Comparison of ENCODE assay signal across 8 cellular contexts in genomic region chr1:43368646-43369020, GRCh38. TPM values are rescaled to one million over a fixed set of nuclear protein-coding genes. Genes with fewer than 3 reads are reported as not detected.
A peak's percentile ranks its signal among the peaks of the same experiment; 100 is the strongest.
DNase-seq lines count a peak whose midpoint lies in the region; ATAC-seq and TF ChIP-seq lines count a peak whose summit lies in the region.

No MANE protein-coding gene starts in this region.

- H3K4me1 ChIP-seq in liver (ENCODE audit: control insufficient read depth in 4 of 4, insufficient read depth in 4 of 4, low read length in 3 of 4) (peaks cover 11 to 27% (median 19%) of the 10 kb centered on the region in 4 donors), transverse colon (peaks cover 12 to 37% (median 29%) of the 10 kb centered on the region in 4 donors)

- peak overlapping the region; percentile 60 to 84 for H3K9ac ChIP-seq in liver (ENCODE audit: low read depth in 1 of 2, low read length in 2 of 2)

- intact Hi-C loops in transverse colon (cut with DNase I; ENCODE audit: low total_unique reads): no loop called here

- TF ChIP-seq CTCF in liver (IDR thresholded peaks at IDR 0.05; ENCODE audit: low read depth, low read length, missing input control) (no peak), transverse colon (IDR thresholded peaks at IDR 0.05) (no peak)

- H3K4me1 Mint-ChIP-seq in activated T-cell treated with anti-CD3 and anti-CD28 coated beads, Interleukin-2, amount 50 U/mL, for 72 hours (ENCODE audit: low read depth): peaks cover 37% of the 10 kb centered on the region

- H3K27ac Mint-ChIP-seq in activated T-cell treated with anti-CD3 and anti-CD28 coated beads, Interleukin-2, amount 50 U/mL, for 72 hours: peak overlapping the region; percentile 83

- H3K27me3 ChIP-seq in liver (ENCODE audit: control insufficient read depth in 4 of 4, insufficient read depth in 4 of 4, low read length in 3 of 4) (no peaks in the 10 kb centered on the region), transverse colon (no peaks in the 10 kb centered on the region)

- H3K4me3 ChIP-seq in liver (ENCODE audit: low read depth in 1 of 3, low read length in 3 of 3) (peak overlapping the region; percentile 49 to 71 (median 71)), transverse colon (peak overlapping the region; percentile 56 to 75 (median 70))

- no peak for DNase-seq in activated T-cell treated with anti-CD3 and anti-CD28 coated beads, Interleukin-2, amount 50 U/mL, for 72 hours
- DNase-seq in activated T-cell treated with anti-CD3 and anti-CD28 coated beads for 4 hours (no peak), transverse colon (no peak), NCI-H345 (lab: John Stamatoyannopoulos, UW) (no peak)

- WGBS in adipose tissue, 3 donors: 21 to 26% (median 24%) methylated on average over 6 of the region's 6 CpGs
- 37% methylated on average over 6 of the region's 6 CpGs for WGBS in liver
- WGBS in transverse colon (ENCODE audit: low coverage in 1 of 2), 2 donors: 15% methylated on average over 6 of the region's 6 CpGs; no CpG with 5 or more reads in 1 of the 2 donors

- ATAC-seq in activated T-cell treated with anti-CD3 and anti-CD28 coated beads, Interleukin-2, amount 50 U/mL, for 72 hours (replicated peaks in 1 of 2): no peak
- ATAC-seq in GM18870 (IDR thresholded peaks at IDR 0.05; ENCODE audit: unreplicated experiment): no peak
- no peak for ATAC-seq in GM21786 (IDR thresholded peaks at IDR 0.05; ENCODE audit: unreplicated experiment)

- no peak for TF ChIP-seq RAD21 in liver (IDR thresholded peaks at IDR 0.05)

- peak overlapping the region; percentile 94 for H3K4me3 Mint-ChIP-seq in activated T-cell treated with anti-CD3 and anti-CD28 coated beads, Interleukin-2, amount 50 U/mL, for 72 hours

- TF ChIP-seq POLR2A in transverse colon (IDR thresholded peaks at IDR 0.05): no peak

- in situ Hi-C loops in transverse colon (cut with MboI; ENCODE audit: low pct_ligation_motif_present in 1 of 4, low pct_unique_long_range_greater_than_20kb in 1 of 4, low sequenced_read_pairs in 3 of 4): no loop called here

- no peaks in the 10 kb centered on the region for H3K27me3 Mint-ChIP-seq in activated T-cell treated with anti-CD3 and anti-CD28 coated beads, Interleukin-2, amount 50 U/mL, for 72 hours (ENCODE audit: low read depth)

- peaks cover 6 to 14% of the 10 kb centered on the region in 2 donors for H3K36me3 Mint-ChIP-seq in activated T-cell treated with anti-CD3 and anti-CD28 coated beads, Interleukin-2, amount 50 U/mL, for 72 hours (ENCODE audit: insufficient read depth in 2 of 2)

- no peak for TF ChIP-seq EP300 in transverse colon (IDR thresholded peaks at IDR 0.05; ENCODE audit: low read depth)

- H3K9me3 ChIP-seq in liver (ENCODE audit: control insufficient read depth in 4 of 4, low read length in 3 of 4) (no peaks in the 10 kb centered on the region), transverse colon (no peaks in the 10 kb centered on the region)

- H3K9me3 Mint-ChIP-seq in activated T-cell treated with anti-CD3 and anti-CD28 coated beads, Interleukin-2, amount 50 U/mL, for 72 hours: no peaks in the 10 kb centered on the region

- peak overlapping the region; percentile 58 for H3K27ac ChIP-seq in adipose tissue (ENCODE audit: low read depth, low read length)
- H3K27ac ChIP-seq in liver (ENCODE audit: low read depth in 1 of 2, low read length in 2 of 2): peak overlapping the region; percentile 72 to 89
- peak overlapping the region; percentile 93 to 96 (median 94) for H3K27ac ChIP-seq in transverse colon

- H3K36me3 ChIP-seq in liver (ENCODE audit: control insufficient read depth in 4 of 4, insufficient read depth in 3 of 4, low read depth in 1 of 4, low read length in 3 of 4) (peaks cover 2 to 14% (median 14%) of the 10 kb centered on the region in 4 donors), transverse colon (peaks cover 0 to 16% (median 3%) of the 10 kb centered on the region in 4 donors)

TF ChIP-seq in liver, 16 proteins besides CTCF, POLR2A, EP300 and RAD21 (continues in another document):
- TF ChIP-seq REST (IDR thresholded peaks at IDR 0.05): no peak
- no peak for TF ChIP-seq HNF4A (conservative IDR thresholded peaks at IDR 0.05)
- TF ChIP-seq SP1 (IDR thresholded peaks at IDR 0.05): no peak
- TF ChIP-seq FOXA1 (IDR thresholded peaks at IDR 0.05): no peak
- TF ChIP-seq HNF4G (IDR thresholded peaks at IDR 0.05): no peak
- no peak for TF ChIP-seq ATF3 (IDR thresholded peaks at IDR 0.05)
- no peak for TF ChIP-seq MAX (IDR thresholded peaks at IDR 0.05)
- no peak for TF ChIP-seq ZBTB33 (IDR thresholded peaks at IDR 0.05)
- no peak for TF ChIP-seq YY1 (IDR thresholded peaks at IDR 0.05)
- TF ChIP-seq TAF1 (conservative IDR thresholded peaks at IDR 0.05): no peak
- TF ChIP-seq NR2F2 (IDR thresholded peaks at IDR 0.05): no peak
- no peak for TF ChIP-seq FOXA2 (IDR thresholded peaks at IDR 0.05)
- TF ChIP-seq RXRA (IDR thresholded peaks at IDR 0.05): no peak

RNA-seq across cellular contexts. Expression of gene ELOVL1, which starts 0.8 kb away (rescaled TPM):
- total RNA-seq in activated T-cell treated with anti-CD3 and anti-CD28 coated beads, Interleukin-2, amount 50 U/mL, for 72 hours: 10 to 100 TPM; 58.4 to 75.7 TPM
- polyA plus RNA-seq in adipose tissue (100 to 1,000 TPM in 1 of 3 donors, 10 to 100 TPM in 2; 53.1 to 132 (median 61.7) TPM), liver (10 to 100 TPM; 25.2 to 45.4 TPM)
- total RNA-seq in liver (10 to 100 TPM; 12.8 to 50.3 TPM), transverse colon (100 to 1,000 TPM in 1 of 4 donors, 10 to 100 TPM in 3; 58.4 to 114 (median 99.5) TPM)

RNA-seq across cellular contexts. Expression of gene CDC20, which starts 9.9 kb away (rescaled TPM):
- total RNA-seq in activated T-cell treated with anti-CD3 and anti-CD28 coated beads, Interleukin-2, amount 50 U/mL, for 72 hours: 100 to 1,000 TPM; 108 to 163 TPM
- polyA plus RNA-seq in adipose tissue (1 to 10 TPM in 1 of 3 donors, under 1 TPM in 2; 0.55 to 1.5 (median 0.89) TPM), liver (1 to 10 TPM; 2.0 to 4.9 TPM)
- total RNA-seq in liver (10 to 100 TPM in 1 of 2 donors, under 1 TPM in 1; 0.25 to 73.4 TPM), transverse colon (10 to 100 TPM in 1 of 4 donors, 1 to 10 TPM in 2, not detected in 1; 2.9 to 38.4 (median 4.5) TPM)

RNA-seq across cellular contexts. Expression of gene MED8, which starts 21.0 kb away (rescaled TPM):
- total RNA-seq in activated T-cell treated with anti-CD3 and anti-CD28 coated beads, Interleukin-2, amount 50 U/mL, for 72 hours: 10 to 100 TPM; 64.2 to 71.1 TPM
- 10 to 100 TPM; 20.5 to 33.4 (median 28.6) TPM for polyA plus RNA-seq in adipose tissue
- 10 to 100 TPM; 26.2 to 37.6 TPM for total RNA-seq in liver
- polyA plus RNA-seq in liver: 10 to 100 TPM; 26.6 to 31.6 TPM
- total RNA-seq in transverse colon: 10 to 100 TPM; 12.7 to 41.9 (median 25.0) TPM

RNA-seq across cellular contexts. Expression of gene SZT2, which starts 21.1 kb away (rescaled TPM):
- total RNA-seq in activated T-cell treated with anti-CD3 and anti-CD28 coated beads, Interleukin-2, amount 50 U/mL, for 72 hours: 10 to 100 TPM; 51.4 to 51.6 TPM
- polyA plus RNA-seq in adipose tissue: 10 to 100 TPM in 2 of 3 donors, 1 to 10 TPM in 1; 8.9 to 24.1 (median 15.1) TPM
- total RNA-seq in liver: 10 to 100 TPM; 18.4 to 31.0 TPM
- polyA plus RNA-seq in liver: 1 to 10 TPM; 4.8 to 5.4 TPM
- 100 to 1,000 TPM in 2 of 4 donors, 10 to 100 TPM in 2; 43.1 to 106 (median 82.2) TPM for total RNA-seq in transverse colon

RNA-seq across cellular contexts. Expression of gene MPL, which starts 31.0 kb away (rescaled TPM):
- not detected for total RNA-seq in activated T-cell treated with anti-CD3 and anti-CD28 coated beads, Interleukin-2, amount 50 U/mL, for 72 hours
- under 1 TPM in 2 of 3 donors, not detected in 1; 0.07 to 0.08 TPM for polyA plus RNA-seq in adipose tissue
- 1 to 10 TPM in 1 of 2 donors, not detected in 1; 1.0 TPM for total RNA-seq in liver
- polyA plus RNA-seq in liver: under 1 TPM in 1 of 2 donors, not detected in 1; 0.03 TPM
- total RNA-seq in transverse colon: under 1 TPM in 1 of 4 donors, not detected in 3; 0.32 TPM
